ENCODE assay signal across 8 cellular contexts in genomic region chr16:87465306-87465705, GRCh38. TPM values are rescaled to one million over a fixed set of nuclear protein-coding genes. Genes with fewer than 3 reads are reported as not detected.
DNase-seq lines count a peak whose midpoint lies in the region; ATAC-seq lines count a peak whose summit lies in the region.

No MANE protein-coding gene starts in this region.

- no peaks in the 10 kb centered on the region for H3K36me3 Mint-ChIP-seq in activated naive CD8-positive, alpha-beta T cell treated with anti-CD3 and anti-CD28 coated beads for 36 hours

- H3K27ac Mint-ChIP-seq in activated naive CD8-positive, alpha-beta T cell treated with anti-CD3 and anti-CD28 coated beads for 36 hours: peak overlapping the region; percentile 95

- no peaks in the 10 kb centered on the region for H3K9me3 Mint-ChIP-seq in activated naive CD8-positive, alpha-beta T cell treated with anti-CD3 and anti-CD28 coated beads for 36 hours

- no peaks in the 10 kb centered on the region for H3K27me3 Mint-ChIP-seq in activated naive CD8-positive, alpha-beta T cell treated with anti-CD3 and anti-CD28 coated beads for 36 hours

- in situ Hi-C loops in KBM-7 (cut with MboI; ENCODE audit: low pct_unique_long_range_greater_than_20kb, low sequenced_read_pairs): no loop called here

- intact Hi-C loops in left cardiac atrium (cut with DNase I): loop anchor here in 1 of 2 donors (2.0 kb wide), 1 partner anchor 25 kb away; no protein-coding TSS in a partner anchor

- ATAC-seq in left cardiac atrium (peak; percentile 69 to 81), GM19023 (IDR thresholded peaks at IDR 0.05; ENCODE audit: unreplicated experiment) (no peak)

- peak overlapping the region; percentile 6 for H3K4me3 ChIP-seq in skeletal muscle cell (ENCODE audit: low read depth, low read length)

- peak overlapping the region; percentile 69 for H3K4me3 Mint-ChIP-seq in activated naive CD8-positive, alpha-beta T cell treated with anti-CD3 and anti-CD28 coated beads for 36 hours

- peak; percentile 83 to 87 for DNase-seq in AML-193 (lab: John Stamatoyannopoulos, UW)
- DNase-seq in KBM-7: peak; percentile 67
- DNase-seq in activated naive CD8-positive, alpha-beta T cell treated with anti-CD3 and anti-CD28 coated beads for 36 hours: peak; percentile 25
- peak; percentile 77 for DNase-seq in left cardiac atrium
- DNase-seq in skeletal muscle cell (ENCODE audit: low read depth): peak; percentile 60
- no peak for DNase-seq in NCI-H146 (lab: John Stamatoyannopoulos, UW)
- DNase-seq in GM19240 (ENCODE audit: insufficient read length, low spot score): no peak

- peaks cover 46% of the 10 kb centered on the region for H3K4me1 Mint-ChIP-seq in activated naive CD8-positive, alpha-beta T cell treated with anti-CD3 and anti-CD28 coated beads for 36 hours

RNA-seq across cellular contexts. Expression of gene ZCCHC14, which starts 27.5 kb away (rescaled TPM):
- total RNA-seq in activated naive CD8-positive, alpha-beta T cell treated with anti-CD3 and anti-CD28 coated beads for 36 hours: 1 to 10 TPM; 5.5 to 5.7 TPM
- total RNA-seq in left cardiac atrium: 10 to 100 TPM; 14.4 to 14.9 TPM

Comparison
In these comparisons a context has a peak if more than half of its experiments do, and no peak if none do; other contexts are left out.
1. DNase-seq: peak in AML-193 (2 of 2), KBM-7 (single experiment), activated naive CD8-positive, alpha-beta T cell treated with anti-CD3 and anti-CD28 coated beads for 36 hours (single experiment), left cardiac atrium (single experiment) and skeletal muscle cell (single experiment); none in NCI-H146 (single experiment) and GM19240 (single experiment).